Comparison of ENCODE assay signal across 8 cellular contexts in the genomic region with DNA sequence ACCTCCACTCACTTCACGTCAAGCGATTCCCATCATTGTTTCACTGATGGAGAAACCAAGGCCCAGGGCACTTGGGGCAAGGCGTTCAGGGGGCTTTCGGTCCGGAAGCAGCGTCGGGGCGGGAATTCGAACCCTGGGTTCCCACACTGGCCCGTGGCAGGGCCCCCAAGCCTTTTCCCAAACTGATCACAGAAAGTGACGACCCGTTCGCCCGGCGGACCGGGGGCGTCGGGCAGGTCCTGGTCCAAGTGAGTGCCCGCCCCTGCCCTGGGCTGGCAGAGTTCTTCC. TPM values are rescaled to one million over a fixed set of nuclear protein-coding genes. Genes with fewer than 3 reads are reported as not detected.
DNase-seq lines count a peak whose midpoint lies in the region; TF ChIP-seq lines count a peak whose summit lies in the region.

No MANE protein-coding gene starts in this region.

- no peak for TF ChIP-seq EP300 in suprapubic skin (IDR thresholded peaks at IDR 0.05)

- DNase-seq in activated T-cell treated with anti-CD3 and anti-CD28 coated beads, Interleukin-2, amount 50 U/mL, for 24 hours = no peak
- DNase-seq in activated T-cell treated with anti-CD3 and anti-CD28 coated beads, Interleukin-2, amount 50 U/mL, for 1 hour = no peak
- DNase-seq in suprapubic skin (ENCODE audit: low spot score in 2 of 2) (no peak), SKM-1 (lab: John Stamatoyannopoulos, UW; ENCODE audit: unreplicated experiment) (no peak), NCI-H128 (lab: John Stamatoyannopoulos, UW; ENCODE audit: unreplicated experiment) (no peak), NCI-H774 (lab: John Stamatoyannopoulos, UW) (no peak)

- 1% methylated on average over 16 of the region's 19 CpGs for WGBS in suprapubic skin

- H3K36me3 Mint-ChIP-seq in activated T-cell treated with anti-CD3 and anti-CD28 coated beads, Interleukin-2, amount 50 U/mL, for 24 hours (ENCODE audit: low read depth) = peaks cover 49% of the 10 kb centered on the region

- H3K27ac Mint-ChIP-seq in activated T-cell treated with anti-CD3 and anti-CD28 coated beads, Interleukin-2, amount 50 U/mL, for 24 hours = peak overlapping the region; percentile 100

- H3K27me3 ChIP-seq in iPS-18a (ENCODE audit: control insufficient read depth, insufficient read depth, low read length) (no peaks in the 10 kb centered on the region), suprapubic skin (no peaks in the 10 kb centered on the region)

- peak overlapping the region; percentile 98 for H3K4me3 ChIP-seq in WI38 (ENCODE audit: low read depth, low read length)
- peak overlapping the region; percentile 93 for H3K4me3 ChIP-seq in iPS-18a (ENCODE audit: low read length)
- H3K4me3 ChIP-seq in suprapubic skin = peak overlapping the region; percentile 74

- TF ChIP-seq CTCF in WI38 (IDR thresholded peaks at IDR 0.05; ENCODE audit: low read depth, low read length) (no peak), suprapubic skin (IDR thresholded peaks at IDR 0.05) (no peak)

- H3K9me3 Mint-ChIP-seq in activated T-cell treated with anti-CD3 and anti-CD28 coated beads, Interleukin-2, amount 50 U/mL, for 24 hours = no peaks in the 10 kb centered on the region

- TF ChIP-seq POLR2A in suprapubic skin (IDR thresholded peaks at IDR 0.05) = no peak

- no peaks in the 10 kb centered on the region for H3K27me3 Mint-ChIP-seq in activated T-cell treated with anti-CD3 and anti-CD28 coated beads, Interleukin-2, amount 50 U/mL, for 24 hours

- H3K4me1 ChIP-seq in iPS-18a (ENCODE audit: control insufficient read depth, low read depth, low read length) = no peaks in the 10 kb centered on the region
- peaks cover 23% of the 10 kb centered on the region for H3K4me1 ChIP-seq in suprapubic skin

- peak overlapping the region; percentile 72 for H3K9ac ChIP-seq in iPS-18a (ENCODE audit: low read length)

- H3K27ac ChIP-seq in iPS-18a (ENCODE audit: low read length) (peak overlapping the region; percentile 59), suprapubic skin (peak overlapping the region; percentile 98)

- peaks cover 14% of the 10 kb centered on the region for H3K36me3 ChIP-seq in iPS-18a (ENCODE audit: control insufficient read depth, low read depth, low read length)
- peaks cover 19% of the 10 kb centered on the region for H3K36me3 ChIP-seq in suprapubic skin

- H3K9me3 ChIP-seq in iPS-18a (ENCODE audit: control insufficient read depth, low read depth, low read length) = no peaks in the 10 kb centered on the region
- no peaks in the 10 kb centered on the region for H3K9me3 ChIP-seq in suprapubic skin

- peaks cover 41% of the 10 kb centered on the region for H3K4me1 Mint-ChIP-seq in activated T-cell treated with anti-CD3 and anti-CD28 coated beads, Interleukin-2, amount 50 U/mL, for 24 hours (ENCODE audit: low read depth)

- peak overlapping the region; percentile 88 for H3K4me3 Mint-ChIP-seq in activated T-cell treated with anti-CD3 and anti-CD28 coated beads, Interleukin-2, amount 50 U/mL, for 24 hours

RNA-seq across cellular contexts. Expression of a gene that starts 0.9 kb away (rescaled TPM):
- total RNA-seq in suprapubic skin = 10 to 100 TPM; 20.8 to 27.1 (median 23.3) TPM

RNA-seq across cellular contexts. Expression of a gene that starts 9.1 kb away (rescaled TPM):
- 1 to 10 TPM in 1 of 4 donors, under 1 TPM in 1, not detected in 2; 0.85 to 2.3 TPM for total RNA-seq in suprapubic skin
